ENCODE assay signal across 8 cellular contexts in the genomic region with DNA sequence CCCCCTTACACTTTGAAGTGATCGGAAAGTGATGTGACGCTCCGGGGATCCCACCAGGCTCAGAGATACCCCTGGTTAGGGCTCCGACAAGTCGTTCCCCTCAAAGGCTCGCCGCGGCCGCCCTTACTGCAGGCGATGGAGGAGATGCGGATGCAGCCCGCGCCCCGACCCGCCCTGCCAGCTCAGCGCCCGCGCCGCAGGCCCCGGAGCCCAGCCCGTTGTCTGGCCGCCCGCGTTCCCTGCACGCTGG. TPM values are rescaled to one million over a fixed set of nuclear protein-coding genes. Genes with fewer than 3 reads are reported as not detected.
DNase-seq lines count a peak whose midpoint lies in the region; ATAC-seq and TF ChIP-seq lines count a peak whose summit lies in the region.

No MANE protein-coding gene starts in this region.

- peaks cover 31% of the 10 kb centered on the region for H3K36me3 Mint-ChIP-seq in central memory CD8-positive, alpha-beta T cell (ENCODE audit: insufficient read depth)
- peaks cover 0 to 10% (median 3%) of the 10 kb centered on the region in 5 donors for H3K36me3 Mint-ChIP-seq in naive thymus-derived CD4-positive, alpha-beta T cell

- peak overlapping the region; percentile 65 for H3K4me3 ChIP-seq in BJ (ENCODE audit: low read depth, low read length)
- peak overlapping the region; percentile 90 for H3K4me3 ChIP-seq in HUES6 (ENCODE audit: low read depth, low read length)
- peak overlapping the region; percentile 97 for H3K4me3 ChIP-seq in naive thymus-derived CD4-positive, alpha-beta T cell (ENCODE audit: low read length)

- POLR2A ChIA-PET in BJ (lab: Charles Lee), result interaction anchor here (0.6 kb wide), 1 partner anchor 16 kb away, joined by 14 read pairs; no protein-coding TSS in a partner anchor
- POLR2A ChIA-PET in naive thymus-derived CD4-positive, alpha-beta T cell (lab: Charles Lee), result interaction anchor here (0.7 to 4.1 kb wide), 6 partner anchors 10 to 250 kb away, joined by 3 to 33 read pairs (median 10); a partner anchor contains a TSS

- no peaks in the 10 kb centered on the region for H3K4me1 ChIP-seq in HUES6 (ENCODE audit: control insufficient read depth, insufficient read depth, low read length)
- peaks cover 25 to 33% of the 10 kb centered on the region in 2 donors for H3K4me1 ChIP-seq in naive thymus-derived CD4-positive, alpha-beta T cell (ENCODE audit: control insufficient read depth in 2 of 2, insufficient read depth in 2 of 2, low read length in 2 of 2)

- TF ChIP-seq CTCF in BJ (IDR thresholded peaks at IDR 0.05; ENCODE audit: insufficient read depth, low read depth, low read length), result no peak

- H3K27ac ChIP-seq in HUES6 (ENCODE audit: low read depth, low read length), result peak overlapping the region; percentile 30; the same call in 1 of the 2 replicates
- peak overlapping the region; percentile 93 for H3K27ac ChIP-seq in naive thymus-derived CD4-positive, alpha-beta T cell (ENCODE audit: low read depth, low read length)

- CTCF ChIA-PET in BJ (lab: Yijun Ruan, JAX), result interaction anchor here (1.9 kb wide), 1 partner anchor 13 kb away, joined by 5 read pairs; no protein-coding TSS in a partner anchor
- CTCF ChIA-PET in naive thymus-derived CD4-positive, alpha-beta T cell (lab: Charles Lee), result interaction anchor here (1.7 kb wide), 1 partner anchor 16 kb away, joined by 9 read pairs; no protein-coding TSS in a partner anchor

- no peaks in the 10 kb centered on the region for H3K9me3 Mint-ChIP-seq in central memory CD8-positive, alpha-beta T cell
- no peaks in the 10 kb centered on the region for H3K9me3 Mint-ChIP-seq in naive thymus-derived CD4-positive, alpha-beta T cell

- peak overlapping the region; percentile 93 for H3K4me3 Mint-ChIP-seq in central memory CD8-positive, alpha-beta T cell
- peak overlapping the region; percentile 89 to 96 (median 94) for H3K4me3 Mint-ChIP-seq in naive thymus-derived CD4-positive, alpha-beta T cell

- no peaks in the 10 kb centered on the region for H3K9me3 ChIP-seq in HUES6 (ENCODE audit: control insufficient read depth, insufficient read depth, low read depth, low read length)
- no peaks in the 10 kb centered on the region for H3K9me3 ChIP-seq in naive thymus-derived CD4-positive, alpha-beta T cell (ENCODE audit: control insufficient read depth in 2 of 3, low read length in 3 of 3)

- H3K4me1 Mint-ChIP-seq in central memory CD8-positive, alpha-beta T cell, result peaks cover 24% of the 10 kb centered on the region
- peaks cover 21 to 46% (median 38%) of the 10 kb centered on the region in 7 donors for H3K4me1 Mint-ChIP-seq in naive thymus-derived CD4-positive, alpha-beta T cell

- peak; percentile 66 for ATAC-seq in central memory CD8-positive, alpha-beta T cell (replicated peaks; ENCODE audit: extremely low read depth, poor library complexity, severe bottlenecking)
- no peak for ATAC-seq in naive thymus-derived CD4-positive, alpha-beta T cell
- ATAC-seq in HG03432 (IDR thresholded peaks at IDR 0.05; ENCODE audit: unreplicated experiment) (no peak), HG03521 (IDR thresholded peaks at IDR 0.05; ENCODE audit: unreplicated experiment) (no peak)

- DNase-seq in BJ (ENCODE audit: low read depth) (no peak), epidermal melanocyte (ENCODE audit: insufficient read length, low spot score) (no peak)
- no peak for DNase-seq in central memory CD8-positive, alpha-beta T cell (ENCODE audit: low spot score in 2 of 2)
- DNase-seq in naive thymus-derived CD4-positive, alpha-beta T cell, result no peak
- no peak for DNase-seq in activated effector memory CD4-positive, alpha-beta T cell treated with anti-CD3 and anti-CD28 coated beads, Interleukin-2, amount 50 U/mL, for 16 hours

- intact Hi-C loops in naive thymus-derived CD4-positive, alpha-beta T cell (cut with micrococcal nuclease), result loop anchor here (1.0 to 10.0 kb wide), 5 partner anchors 19 to 651 kb away; a partner anchor contains a TSS

- H3K36me3 ChIP-seq in BJ (ENCODE audit: control insufficient read depth, insufficient read depth, low read length) (peaks cover 2% of the 10 kb centered on the region; the same call in 1 of the 2 replicates), HUES6 (ENCODE audit: control insufficient read depth, insufficient read depth, low read length) (peaks cover 16% of the 10 kb centered on the region)
- H3K36me3 ChIP-seq in naive thymus-derived CD4-positive, alpha-beta T cell (ENCODE audit: control insufficient read depth in 2 of 3, insufficient read depth in 3 of 3, low read length in 3 of 3), result peaks cover 0 to 24% (median 6%) of the 10 kb centered on the region in 3 experiments

- no peaks in the 10 kb centered on the region for H3K27me3 Mint-ChIP-seq in central memory CD8-positive, alpha-beta T cell
- no peaks in the 10 kb centered on the region for H3K27me3 Mint-ChIP-seq in naive thymus-derived CD4-positive, alpha-beta T cell

- H3K27ac Mint-ChIP-seq in central memory CD8-positive, alpha-beta T cell (ENCODE audit: low read depth), result peak overlapping the region; percentile 97
- H3K27ac Mint-ChIP-seq in naive thymus-derived CD4-positive, alpha-beta T cell, result peak overlapping the region; percentile 87 to 97 (median 93)

- H3K27me3 ChIP-seq in BJ (ENCODE audit: control insufficient read depth, insufficient read depth, low read length) (no peaks in the 10 kb centered on the region), HUES6 (ENCODE audit: control insufficient read depth, insufficient read depth, low read length) (no peaks in the 10 kb centered on the region)
- no peaks in the 10 kb centered on the region for H3K27me3 ChIP-seq in naive thymus-derived CD4-positive, alpha-beta T cell (ENCODE audit: control insufficient read depth in 2 of 2, insufficient read depth in 2 of 2, low read length in 2 of 2)

- peak overlapping the region; percentile 93 for H3K9ac ChIP-seq in HUES6 (ENCODE audit: low read length)

RNA-seq across cellular contexts. Expression of a gene that starts 0.2 kb away (rescaled TPM):
- 75.9 and 98.3 TPM in 2 replicates for polyA plus RNA-seq in BJ (2011; rRNA removed)
- polyA minus RNA-seq in BJ (2011; rRNA and poly(A)+ RNA removed), result 23.1 and 31.5 TPM in 2 replicates
- 10 to 100 TPM; 18.9 to 47.7 (median 45.2) TPM for total RNA-seq in naive thymus-derived CD4-positive, alpha-beta T cell
- polyA plus RNA-seq in naive thymus-derived CD4-positive, alpha-beta T cell, result 10 to 100 TPM; 62.5 to 80.9 TPM

RNA-seq across cellular contexts. Expression of a gene that starts 0.5 kb away (rescaled TPM):
- polyA plus RNA-seq in BJ (2011; rRNA removed), result 79.6 and 137 TPM in 2 replicates
- polyA minus RNA-seq in BJ (2011; rRNA and poly(A)+ RNA removed), result 40.0 and 47.2 TPM in 2 replicates
- total RNA-seq in naive thymus-derived CD4-positive, alpha-beta T cell, result 10 to 100 TPM; 55.0 to 95.3 (median 78.2) TPM
- 100 to 1,000 TPM; 339 to 379 TPM for polyA plus RNA-seq in naive thymus-derived CD4-positive, alpha-beta T cell

RNA-seq across cellular contexts. Expression of a gene that starts 19.5 kb away (rescaled TPM):
- polyA plus RNA-seq in BJ (2011; rRNA removed), result 30.6 and 52.7 TPM in 2 replicates
- 21.2 and 22.9 TPM in 2 replicates for polyA minus RNA-seq in BJ (2011; rRNA and poly(A)+ RNA removed)
- 100 to 1,000 TPM in 2 of 5 experiments, 10 to 100 TPM in 3; 87.9 to 116 (median 97.2) TPM for total RNA-seq in naive thymus-derived CD4-positive, alpha-beta T cell
- 10 to 100 TPM; 60.0 to 84.2 TPM for polyA plus RNA-seq in naive thymus-derived CD4-positive, alpha-beta T cell

RNA-seq across cellular contexts. Expression of a gene that starts 19.6 kb away (rescaled TPM):
- polyA plus RNA-seq in BJ (2011; rRNA removed), result 16.5 and 23.8 TPM in 2 replicates
- 33.8 and 38.2 TPM in 2 replicates for polyA minus RNA-seq in BJ (2011; rRNA and poly(A)+ RNA removed)
- 10 to 100 TPM; 58.4 to 83.8 (median 74.2) TPM for total RNA-seq in naive thymus-derived CD4-positive, alpha-beta T cell
- polyA plus RNA-seq in naive thymus-derived CD4-positive, alpha-beta T cell, result 100 to 1,000 TPM in 1 of 2 donors, 10 to 100 TPM in 1; 94.0 to 109 TPM
